7 cellular contexts compared by ENCODE assay signal in genomic region chr3:81380234-81380633, GRCh38.
"Had no signal": no experiment of that assay in that cellular context is flagged by ENCODE, and none has a peak within 500 bp of the region (broad histone marks: within the 10 kb centered on the region; RNA-seq: fewer than 3 reads in every experiment).

No MANE protein-coding gene starts in this region.

- FAIRE-seq: H54, K562 had no signal

- DNase-seq: GM23248, GOT3, H9, HCEC 1CT, IMR-90 had no signal

- H3K4me3 ChIP-seq: GM23248, K562 had no signal

- H3K27ac ChIP-seq: GM23248 had no signal

- H2AFZ ChIP-seq: GM23248 had no signal

- H3K9ac ChIP-seq: GM23248 had no signal
